ENCODE assay signal across 19 cellular contexts in genomic region chr21:33552093-33552998, GRCh38. TPM values are rescaled to one million over a fixed set of nuclear protein-coding genes. Genes with fewer than 3 reads are reported as not detected.
DNase-seq lines count a peak whose midpoint lies in the region; ATAC-seq, FAIRE-seq and TF ChIP-seq lines count a peak whose summit lies in the region.
"Had no signal": no experiment of that assay in that cellular context is flagged by ENCODE, and none has a peak within 500 bp of the region (broad histone marks: within the 10 kb centered on the region; RNA-seq: fewer than 3 reads in every experiment).

No MANE protein-coding gene starts in this region.

- no peaks in the 10 kb centered on the region for H3K27me3 Mint-ChIP-seq in natural killer cell (ENCODE audit: low read depth in 2 of 2)
- H3K27me3 Mint-ChIP-seq in natural killer cell treated with Interleukin-12 subunit alpha and Interleukin-12 subunit beta and Interleukin-15 and Interleukin-18, amount 100 ng/mL, for 72 hours, result no peaks in the 10 kb centered on the region

- peak overlapping the region; percentile 69 to 75 for H3K27ac Mint-ChIP-seq in natural killer cell
- no peak overlapping the region for H3K27ac Mint-ChIP-seq in natural killer cell treated with Interleukin-12 subunit alpha and Interleukin-12 subunit beta and Interleukin-15 and Interleukin-18, amount 100 ng/mL, for 72 hours
- H3K27ac Mint-ChIP-seq: H9 had no signal

- DNase-seq in natural killer cell, result no peak
- DNase-seq in natural killer cell treated with Interleukin-12 subunit alpha and Interleukin-12 subunit beta and Interleukin-15 and Interleukin-18, amount 100 ng/mL, for 72 hours (ENCODE audit: low spot score), result no peak
- DNase-seq in RWPE2 (ENCODE audit: low spot score), result no peak
- no peak for DNase-seq in left colon
- DNase-seq in upper lobe of right lung, result no peak
- DNase-seq in activated CD4-positive, alpha-beta T cell treated with anti-CD3 and anti-CD28 coated beads, Interleukin-2, amount 50 U/mL, for 48 hours, result no peak
- no peak for DNase-seq in HTR-8/SVneo (ENCODE audit: insufficient read length, low spot score)
- no peak for DNase-seq in NCI-H2029 (lab: John Stamatoyannopoulos, UW)
- DNase-seq: cerebellar nuclear complex; H9; mesendoderm; NCI-H1417 treated with DMSO at 0.1 percent for 48 hours; NCI-H446 treated with DMSO at 0.1 percent for 48 hours; occipital lobe; stimulated activated naive CD4-positive, alpha-beta T cell treated with Interleukin-2 at 50 U/mL for 16 hours; SW 1271 had no signal

- peaks cover 41 to 53% of the 10 kb centered on the region in 2 donors for H3K4me1 Mint-ChIP-seq in natural killer cell
- peaks cover 38 to 49% of the 10 kb centered on the region in 2 donors for H3K4me1 Mint-ChIP-seq in natural killer cell treated with Interleukin-12 subunit alpha and Interleukin-12 subunit beta and Interleukin-15 and Interleukin-18, amount 100 ng/mL, for 72 hours (ENCODE audit: low read depth in 2 of 2)

- TF ChIP-seq CTCF in natural killer cell (IDR thresholded peaks at IDR 0.05) (no peak), RWPE2 (IDR thresholded peaks at IDR 0.05; ENCODE audit: poor library complexity, severe bottlenecking) (no peak), upper lobe of right lung (IDR thresholded peaks at IDR 0.05) (no peak)

- no peak overlapping the region for H3K4me3 ChIP-seq in RWPE2 (ENCODE audit: severe bottlenecking)
- H3K4me3 ChIP-seq in upper lobe of right lung, result no peak overlapping the region
- H3K4me3 ChIP-seq: gastroesophageal sphincter, skin epidermis had no signal

- H3K4me1 ChIP-seq in RWPE2 (ENCODE audit: insufficient read depth, poor library complexity, severe bottlenecking) (no peaks in the 10 kb centered on the region), upper lobe of right lung (peaks cover 12% of the 10 kb centered on the region)

- peaks cover 31% of the 10 kb centered on the region for H3K36me3 Mint-ChIP-seq in natural killer cell
- peaks cover 51% of the 10 kb centered on the region for H3K36me3 Mint-ChIP-seq in natural killer cell treated with Interleukin-12 subunit alpha and Interleukin-12 subunit beta and Interleukin-15 and Interleukin-18, amount 100 ng/mL, for 72 hours

- peak; percentile 12 to 40 (median 24) for ATAC-seq in natural killer cell
- ATAC-seq in natural killer cell treated with Interleukin-12 subunit alpha and Interleukin-12 subunit beta and Interleukin-15 and Interleukin-18, amount 100 ng/mL, for 72 hours, result no peak
- peak; percentile 19; the same call in 1 of the 3 replicates for ATAC-seq in RWPE2 (ENCODE audit: low read depth)
- ATAC-seq in left colon, result peak; percentile 18
- ATAC-seq in upper lobe of right lung, result peak; percentile 23
- ATAC-seq: gastroesophageal sphincter had no signal

- intact Hi-C loops in natural killer cell (cut with micrococcal nuclease), result no loop called here
- intact Hi-C loops in left colon (cut with DNase I, micrococcal nuclease), result no loop called here
- intact Hi-C loops in upper lobe of right lung (cut with DNase I), result no loop called here

- H3K36me3 ChIP-seq in RWPE2 (ENCODE audit: low read depth), result peaks cover 93% of the 10 kb centered on the region
- H3K36me3 ChIP-seq in upper lobe of right lung, result peaks cover 98% of the 10 kb centered on the region

- no peak for FAIRE-seq in HTR-8/SVneo (lab: Jason Lieb, UNC)

- H3K27ac ChIP-seq in RWPE2 (ENCODE audit: poor library complexity, severe bottlenecking) (no peak overlapping the region), upper lobe of right lung (no peak overlapping the region)
- H3K27ac ChIP-seq: gastroesophageal sphincter, KMS-11, skin epidermis had no signal

- H3K27me3 ChIP-seq in RWPE2 (ENCODE audit: insufficient read depth, poor library complexity, severe bottlenecking) (no peaks in the 10 kb centered on the region), upper lobe of right lung (no peaks in the 10 kb centered on the region)
- H3K27me3 ChIP-seq: gastroesophageal sphincter had no signal

- H3K4me3 Mint-ChIP-seq in natural killer cell, result peak overlapping the region; percentile 31
- H3K4me3 Mint-ChIP-seq in natural killer cell treated with Interleukin-12 subunit alpha and Interleukin-12 subunit beta and Interleukin-15 and Interleukin-18, amount 100 ng/mL, for 72 hours, result no peak overlapping the region
- H3K4me3 Mint-ChIP-seq: H9 had no signal

- no peaks in the 10 kb centered on the region for H3K9me3 Mint-ChIP-seq in natural killer cell
- no peaks in the 10 kb centered on the region for H3K9me3 Mint-ChIP-seq in natural killer cell treated with Interleukin-12 subunit alpha and Interleukin-12 subunit beta and Interleukin-15 and Interleukin-18, amount 100 ng/mL, for 72 hours
- H3K9me3 Mint-ChIP-seq: H9 had no signal

- H3K9me3 ChIP-seq in RWPE2 (ENCODE audit: severe bottlenecking) (peaks cover 2% of the 10 kb centered on the region), upper lobe of right lung (no peaks in the 10 kb centered on the region)
- H3K9me3 ChIP-seq: gastroesophageal sphincter had no signal

RNA-seq across cellular contexts. Expression of gene SON, which starts 9.5 kb away (rescaled TPM):
- total RNA-seq in natural killer cell (100 to 1,000 TPM; 348 to 442 (median 416) TPM), left colon (100 to 1,000 TPM; 202 to 213 TPM), upper lobe of right lung (320 TPM)
- total RNA-seq in natural killer cell treated with Interleukin-12 subunit alpha and Interleukin-12 subunit beta and Interleukin-15 and Interleukin-18, amount 100 ng/mL, for 72 hours, result 100 to 1,000 TPM; 307 to 362 TPM

RNA-seq across cellular contexts. Expression of gene GART, which starts 10.4 kb away (rescaled TPM):
- total RNA-seq in natural killer cell (10 to 100 TPM; 33.4 to 53.1 (median 34.6) TPM), left colon (10 to 100 TPM; 48.9 to 57.7 TPM), upper lobe of right lung (55.8 TPM)
- total RNA-seq in natural killer cell treated with Interleukin-12 subunit alpha and Interleukin-12 subunit beta and Interleukin-15 and Interleukin-18, amount 100 ng/mL, for 72 hours, result 100 to 1,000 TPM; 127 to 163 TPM

RNA-seq across cellular contexts. Expression of gene DONSON, which starts 36.1 kb away (rescaled TPM):
- total RNA-seq in natural killer cell (10 to 100 TPM; 17.0 to 18.3 (median 17.3) TPM), left colon (1 to 10 TPM; 7.3 to 7.6 TPM), upper lobe of right lung (4.4 TPM)
- 10 to 100 TPM; 20.3 to 38.7 TPM for total RNA-seq in natural killer cell treated with Interleukin-12 subunit alpha and Interleukin-12 subunit beta and Interleukin-15 and Interleukin-18, amount 100 ng/mL, for 72 hours

Comparison
In these comparisons a context has a peak if more than half of its experiments do, and no peak if none do; other contexts are left out.
1. ATAC-seq: peak in natural killer cell (3 of 3), RWPE2 (single experiment), left colon (single experiment) and upper lobe of right lung (single experiment); none in natural killer cell treated with Interleukin-12 subunit alpha and Interleukin-12 subunit beta and Interleukin-15 and Interleukin-18, amount 100 ng/mL, for 72 hours (0 of 2).
2. H3K27ac Mint-ChIP-seq: peak in natural killer cell (2 of 2); none in natural killer cell treated with Interleukin-12 subunit alpha and Interleukin-12 subunit beta and Interleukin-15 and Interleukin-18, amount 100 ng/mL, for 72 hours (0 of 2).